ENCODE assay signal across 21 cellular contexts in the genomic region with DNA sequence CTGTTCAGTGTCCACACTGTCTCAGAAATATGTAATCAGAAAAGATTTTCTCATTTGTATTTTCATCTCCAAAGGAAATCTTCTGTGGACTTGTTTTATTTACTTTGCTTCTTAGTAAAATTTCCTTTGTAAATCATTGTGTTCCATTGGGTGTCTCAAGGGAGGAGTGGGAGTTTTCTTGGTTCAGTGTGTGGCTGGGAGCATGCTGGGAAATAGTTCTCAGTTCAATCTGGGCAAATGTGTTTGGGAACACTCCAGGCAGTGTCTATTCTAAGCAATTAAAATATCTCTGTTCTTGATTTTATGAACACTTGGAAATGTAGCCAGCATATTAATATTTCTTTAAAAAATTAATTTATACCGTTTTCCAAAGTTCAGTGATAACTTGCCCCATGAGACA.
"Had no signal": no experiment of that assay in that cellular context is flagged by ENCODE, and none has a peak within 500 bp of the region (broad histone marks: within the 10 kb centered on the region; RNA-seq: fewer than 3 reads in every experiment).

No MANE protein-coding gene starts in this region.

- H3K27me3 ChIP-seq: SJSA1 had no signal

- H3K9ac ChIP-seq: KMS-11 had no signal

- H3K4me1 ChIP-seq: SJSA1 had no signal

- ATAC-seq: K562 had no signal

- H3K27ac ChIP-seq: KMS-11, SJSA1, SK-N-MC had no signal

- H3K4me2 ChIP-seq: KMS-11 had no signal

- H3K4me3 ChIP-seq: K562, SJSA1, SK-N-MC had no signal

- DNase-seq: Kasumi-1, MM.1S, NCI-H1092 treated with DMSO at 0.1 percent for 48 hours, NCI-H1436, NCI-H187, NCI-H2029, NCI-H2081 treated with DMSO at 0.1 percent for 48 hours, NCI-H2171, NCI-H226, NCI-H446, NCI-H510A, NCI-H524 treated with DMSO at 0.1 percent for 48 hours, NCI-H69, NCI-H774, Right ventricle myocardium superior, RPMI8226, SIG-M5 had no signal

- H3K36me3 ChIP-seq: SJSA1 had no signal
